ENCODE assay signal across 8 cellular contexts in the genomic region with DNA sequence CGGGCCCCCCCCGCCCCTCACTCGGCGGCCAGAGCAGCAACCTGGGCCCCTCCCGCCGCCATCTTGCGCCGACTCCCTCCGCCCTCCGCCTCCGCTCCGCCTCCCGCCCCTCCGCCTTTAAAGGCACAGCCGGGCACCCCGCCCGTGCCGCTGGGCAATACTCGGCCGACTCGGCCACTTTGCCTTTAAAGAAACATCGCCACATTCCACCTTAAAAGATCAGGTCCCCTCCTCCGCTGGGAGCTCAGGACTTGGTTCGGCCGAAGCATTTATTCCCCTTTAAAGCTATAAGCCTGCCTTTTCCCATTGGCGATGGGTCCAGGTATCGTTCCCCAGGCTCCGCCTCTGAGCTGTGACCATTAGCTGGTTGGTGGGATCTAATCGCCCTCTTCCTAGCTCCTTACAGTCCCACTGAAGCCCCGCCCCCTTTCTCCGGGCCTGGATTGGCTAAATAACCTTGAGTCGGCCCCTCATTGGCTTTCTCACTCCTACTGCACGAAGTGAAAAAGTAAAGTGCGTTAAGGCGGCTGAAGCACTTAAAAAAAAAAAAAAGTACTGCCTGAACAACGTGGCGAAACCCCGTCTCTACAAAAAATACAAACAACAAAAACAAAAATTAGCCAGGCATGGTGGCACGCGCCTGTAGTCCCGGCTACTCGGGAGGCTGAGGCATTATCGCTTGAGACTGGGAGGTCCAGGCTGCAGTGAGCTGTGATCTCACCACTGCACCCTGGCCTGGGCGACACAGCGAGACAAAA.
DNase-seq lines count a peak whose midpoint lies in the region; ATAC-seq and TF ChIP-seq lines count a peak whose summit lies in the region.

A gene with protein sequence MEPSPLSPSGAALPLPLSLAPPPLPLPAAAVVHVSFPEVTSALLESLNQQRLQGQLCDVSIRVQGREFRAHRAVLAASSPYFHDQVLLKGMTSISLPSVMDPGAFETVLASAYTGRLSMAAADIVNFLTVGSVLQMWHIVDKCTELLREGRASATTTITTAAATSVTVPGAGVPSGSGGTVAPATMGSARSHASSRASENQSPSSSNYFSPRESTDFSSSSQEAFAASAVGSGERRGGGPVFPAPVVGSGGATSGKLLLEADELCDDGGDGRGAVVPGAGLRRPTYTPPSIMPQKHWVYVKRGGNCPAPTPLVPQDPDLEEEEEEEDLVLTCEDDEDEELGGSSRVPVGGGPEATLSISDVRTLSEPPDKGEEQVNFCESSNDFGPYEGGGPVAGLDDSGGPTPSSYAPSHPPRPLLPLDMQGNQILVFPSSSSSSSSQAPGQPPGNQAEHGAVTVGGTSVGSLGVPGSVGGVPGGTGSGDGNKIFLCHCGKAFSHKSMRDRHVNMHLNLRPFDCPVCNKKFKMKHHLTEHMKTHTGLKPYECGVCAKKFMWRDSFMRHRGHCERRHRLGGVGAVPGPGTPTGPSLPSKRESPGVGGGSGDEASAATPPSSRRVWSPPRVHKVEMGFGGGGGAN (minus strand): TSS at position 77 of the 758 bp plus-strand sequence. CDS start 828 bp downstream, outside the sequence.

- TF ChIP-seq CTCF in AG09309 (IDR thresholded peaks at IDR 0.05; ENCODE audit: control insufficient read depth, insufficient read depth, low read depth, low read length, missing control alignments) (no peak), choroid plexus epithelial cell (conservative IDR thresholded peaks at IDR 0.05; ENCODE audit: low read depth, low read length) (no peak)

- H3K4me3 ChIP-seq in AG09309 (ENCODE audit: control insufficient read depth, low read depth, low read length): peak within 1 kb of the TSS; percentile 57
- H3K4me3 ChIP-seq in choroid plexus epithelial cell (ENCODE audit: low read depth, low read length): peak within 1 kb of the TSS; percentile 71

- ATAC-seq in GM19035 (IDR thresholded peaks at IDR 0.05; ENCODE audit: unreplicated experiment): peak; percentile 50
- peak; percentile 43 for ATAC-seq in HG03378 (IDR thresholded peaks at IDR 0.05; ENCODE audit: unreplicated experiment)

- peak; percentile 97 for DNase-seq in AG09309 (ENCODE audit: low read depth)
- DNase-seq in NCI-H510A treated with DMSO at 0.1 percent for 48 hours (lab: John Stamatoyannopoulos, UW): peak; percentile 99
- peak; percentile 95 to 96 for DNase-seq in activated CD4-positive, alpha-beta T cell treated with anti-CD3 and anti-CD28 coated beads for 24 hours (ENCODE audit: low read depth in 2 of 2)
- peak; percentile 100 for DNase-seq in choroid plexus epithelial cell (ENCODE audit: low read depth)
- peak; percentile 96 for DNase-seq in kidney glomerular epithelial cell (lab: John Stamatoyannopoulos, UW)
- DNase-seq in stimulated activated CD4-positive, alpha-beta T cell treated with anti-CD3 and anti-CD28 coated beads, Interleukin-1b, Interleukin-23, amount 100 ng/mL, for 1 hour (ENCODE audit: low read depth in 2 of 2): peak; percentile 88 to 89

Comparison
In these comparisons a context has a peak if more than half of its experiments do, and no peak if none do; other contexts are left out.
1. Peak in every context shown above with its lines: DNase-seq, ATAC-seq and H3K4me3 ChIP-seq.